7 cellular contexts compared by ENCODE assay signal in the genomic region with DNA sequence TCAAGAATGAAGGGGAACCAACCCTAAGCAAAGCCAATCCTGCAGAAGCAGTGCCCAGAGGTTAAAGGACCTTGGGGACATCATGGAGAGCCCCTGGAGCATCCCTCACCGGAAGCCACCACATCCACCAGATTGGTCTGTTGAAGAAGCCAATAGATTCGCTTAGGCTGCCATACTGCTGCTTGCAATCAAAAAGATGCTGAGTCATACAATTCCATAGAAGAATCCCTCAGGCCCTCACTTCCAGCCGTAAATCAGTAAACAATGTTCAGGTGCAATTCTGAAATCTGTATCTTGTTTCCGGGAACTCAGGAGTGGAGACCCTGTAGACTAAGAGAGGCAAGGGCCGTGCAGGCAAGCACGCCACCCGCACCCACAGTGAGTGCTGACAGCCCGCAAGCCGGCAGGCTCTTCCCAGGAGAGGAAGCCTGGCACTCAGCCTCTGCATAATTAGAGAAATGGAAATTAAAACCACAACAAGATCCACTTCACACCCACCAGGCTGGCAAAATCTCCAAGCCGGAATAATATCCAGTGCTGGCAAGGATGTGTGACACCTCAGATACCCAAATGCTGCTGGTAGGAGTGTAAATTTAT.
DNase-seq lines count a peak whose midpoint lies in the region; ATAC-seq, FAIRE-seq and TF ChIP-seq lines count a peak whose summit lies in the region.
"Not testable (repeated sequence)": the region's sequence is repeated elsewhere in the genome, so short reads cannot be mapped to it uniquely, and the experiment has no call there.

No MANE protein-coding gene starts in this region.

- H3K79me2 ChIP-seq in HepG2 (ENCODE audit: insufficient read depth, low read length), result not testable (repeated sequence)

- H3K27ac ChIP-seq in A549; HepG2 (ENCODE audit: extremely low read length, insufficient read depth, low read length): not testable (repeated sequence)

- not testable (repeated sequence) for H4K20me1 ChIP-seq in HepG2 (ENCODE audit: insufficient read depth, low read length)

- not testable (repeated sequence) for H3K9me3 ChIP-seq in A549; HepG2 (ENCODE audit: low read length)

- ATAC-seq in A549, HepG2: not testable (repeated sequence)

- not testable (repeated sequence) for TF ChIP-seq CTCF in A549 (IDR thresholded peaks at IDR 0.05); HepG2 (CRISPR knock-in tag; IDR thresholded peaks at IDR 0.05)

- intact Hi-C loops in HepG2 (cut with micrococcal nuclease; ENCODE audit: unreplicated experiment); posterior vena cava (cut with DNase I): not testable (repeated sequence)

- POLR2A ChIA-PET in A549 (lab: Yijun Ruan, JAX); HepG2 (lab: Yijun Ruan, JAX): not testable (repeated sequence)

- CTCF ChIA-PET in A549 (lab: Yijun Ruan, JAX); HepG2 (lab: Yijun Ruan, JAX; ENCODE audit: low intra/inter-chr PET ratio, low total read pairs): not testable (repeated sequence)

- not testable (repeated sequence) for H2AFZ ChIP-seq in HepG2 (ENCODE audit: low read length)

- H3K4me2 ChIP-seq in A549; HepG2 (ENCODE audit: low read depth, low read length): not testable (repeated sequence)

- not testable (repeated sequence) for FAIRE-seq in A549 (lab: Jason Lieb, UNC); HepG2 (lab: Jason Lieb, UNC)

- not testable (repeated sequence) for TF ChIP-seq EP300 in A549 (IDR thresholded peaks at IDR 0.05); HepG2 (IDR thresholded peaks at IDR 0.05; ENCODE audit: low read depth in 2 of 2, low read length in 2 of 2); HepG2 (CRISPR knock-in tag; IDR thresholded peaks at IDR 0.05; ENCODE audit: borderline replicate concordance)

- not testable (repeated sequence) for DNase-seq in A549 (ENCODE audit: low read depth in 1 of 2, low spot score in 1 of 2); HepG2 (ENCODE audit: low spot score)
- peak; percentile 33 for DNase-seq in G401 (ENCODE audit: low spot score)
- peak; percentile 35 for DNase-seq in NCI-H1092 treated with DMSO at 0.1 percent for 48 hours (lab: John Stamatoyannopoulos, UW)
- peak; percentile 32 for DNase-seq in NCI-H2171 treated with DMSO at 0.1 percent for 48 hours (lab: John Stamatoyannopoulos, UW)
- peak; percentile 11 for DNase-seq in cerebellar cortex (ENCODE audit: low spot score)
- DNase-seq in posterior vena cava (ENCODE audit: low spot score), result peak; percentile 28

- H3K27me3 ChIP-seq in HepG2 (ENCODE audit: control insufficient read depth in 1 of 2, insufficient read depth in 2 of 2, low read length in 2 of 2), result not testable (repeated sequence)

- in situ Hi-C loops in G401 (cut with HindIII; ENCODE audit: low sequenced_read_pairs); HepG2 (cut with HindIII; ENCODE audit: extremely low pct_ligation_motif_present, low pct_unique_long_range_greater_than_20kb): not testable (repeated sequence)

- not testable (repeated sequence) for TF ChIP-seq POLR2A in A549 (IDR thresholded peaks at IDR 0.05; ENCODE audit: low read length); HepG2 (IDR thresholded peaks at IDR 0.05; ENCODE audit: insufficient read depth in 1 of 2, low read depth in 2 of 2, low read length in 2 of 2)

- not testable (repeated sequence) for H3K9ac ChIP-seq in HepG2 (ENCODE audit: insufficient read depth, low read depth, low read length)

- WGBS in A549 (ENCODE audit: missing lambda C conversion rate), result 46% methylated on average over 10 of the region's 10 CpGs
- WGBS in HepG2 (ENCODE audit: low lambda C conversion rate), result 26% methylated on average over 3 of the region's 10 CpGs

- not testable (repeated sequence) for H3K4me3 ChIP-seq in A549; HepG2 (replicated peaks in 1 of 3; ENCODE audit: insufficient read depth in 1 of 3, low read depth in 2 of 3, low read length in 3 of 3)

- BruUV-seq in HepG2 (replicated peaks; lab: Mats Ljungman, UMichigan), result not testable (repeated sequence)

- not testable (repeated sequence) for H3K4me1 ChIP-seq in A549; HepG2 (ENCODE audit: insufficient read depth, low read length)

- TF ChIP-seq RAD21 in A549 (conservative IDR thresholded peaks at IDR 0.05 in 1 of 2, IDR thresholded peaks at IDR 0.05 in 1 of 2); HepG2 (CRISPR knock-in tag; IDR thresholded peaks at IDR 0.05): not testable (repeated sequence)

- H3K36me3 ChIP-seq in HepG2 (replicated peaks in 1 of 2; ENCODE audit: control insufficient read depth in 1 of 2, insufficient read depth in 2 of 2, low read length in 2 of 2), result not testable (repeated sequence)

TF ChIP-seq in A549, 52 proteins besides CTCF, POLR2A, EP300 and RAD21:
- TF ChIP-seq NFE2L2 (conservative IDR thresholded peaks at IDR 0.05; ENCODE audit: low read length), result peak; percentile 30
- peak; percentile 62 for TF ChIP-seq MAFK (IDR thresholded peaks at IDR 0.05; ENCODE audit: partially characterized antibody)

TF ChIP-seq in HepG2, 621 proteins besides CTCF, POLR2A, EP300 and RAD21:
- peak; percentile 62 for TF ChIP-seq MAFF (IDR thresholded peaks at IDR 0.05; ENCODE audit: low read depth, low read length)
- TF ChIP-seq MAFK (conservative IDR thresholded peaks at IDR 0.05 in 1 of 2, IDR thresholded peaks at IDR 0.05 in 1 of 2; ENCODE audit: low read length in 2 of 2), result peak; percentile 72 to 80
- peak; percentile 53 for TF ChIP-seq NFE2L2 (IDR thresholded peaks at IDR 0.05; ENCODE audit: low read length)
TF ChIP-seq in HepG2: peak in this region for 3; not testable (repeated sequence) for 618.
